In the genomic region with DNA sequence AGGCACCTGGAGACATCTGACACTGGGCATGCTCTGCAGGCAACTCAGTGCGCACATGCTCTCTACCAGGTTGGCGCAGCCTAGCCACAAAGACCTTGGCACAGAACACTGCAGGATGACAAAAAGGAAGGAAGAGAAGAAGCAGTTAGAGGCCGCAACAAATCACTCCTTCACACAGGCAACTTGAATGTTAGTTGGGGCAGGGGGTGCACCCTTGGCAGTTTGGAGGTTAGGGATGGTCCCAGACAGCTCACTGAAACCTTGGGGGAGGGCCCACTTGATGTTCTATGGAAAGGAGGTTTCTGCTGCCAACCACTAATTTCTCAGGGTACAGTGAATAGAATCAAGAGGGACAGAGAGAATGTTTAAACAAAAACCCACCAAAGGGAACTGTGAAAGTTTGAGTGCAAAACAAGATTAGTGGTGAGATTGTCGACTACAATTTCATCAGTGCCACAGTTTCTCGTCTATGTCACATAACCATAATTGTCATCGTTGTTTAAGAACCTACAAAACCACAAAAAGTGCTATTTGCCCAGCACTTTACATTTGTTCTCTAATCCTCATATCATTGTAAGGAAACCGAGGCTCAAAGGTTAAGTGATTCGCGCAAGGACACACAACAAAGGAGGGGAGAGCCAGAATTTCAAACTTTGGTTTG, we compare ENCODE assay signal across 7 cellular contexts. TPM values are rescaled to one million over a fixed set of nuclear protein-coding genes. Genes with fewer than 3 reads are reported as not detected.
DNase-seq lines count a peak whose midpoint lies in the region; ATAC-seq, FAIRE-seq and TF ChIP-seq lines count a peak whose summit lies in the region.

No MANE protein-coding gene starts in this region.

- no peak overlapping the region for H3K14ac ChIP-seq in H1 (ENCODE audit: insufficient read length)

- peak overlapping the region; percentile 12; the same call in 1 of the 2 replicates for H2BK12ac ChIP-seq in H1 (ENCODE audit: low read depth, low read length)

- H3K9me2 ChIP-seq in OCI-LY1 (ENCODE audit: low read depth, low read length) = no peaks in the 10 kb centered on the region

- H3K4me1 ChIP-seq in OCI-LY1 (ENCODE audit: insufficient read depth, low read length, severe bottlenecking) = peaks cover 15% of the 10 kb centered on the region
- H3K4me1 ChIP-seq in H1 (replicated peaks in 1 of 4; ENCODE audit: control insufficient read depth in 3 of 4, insufficient read depth in 4 of 4, low read length in 3 of 4) = peaks cover 8 to 17% (median 14%) of the 10 kb centered on the region in 4 experiments; a peak in 6 of 7 replicates

- H3K4ac ChIP-seq in H1 (replicated peaks; ENCODE audit: insufficient read length, low read depth, low read length) = no peak overlapping the region

- H3K18ac ChIP-seq in H1 (ENCODE audit: extremely low read depth, low read length) = no peak overlapping the region

- peak; percentile 53 for ATAC-seq in GM21737 (IDR thresholded peaks at IDR 0.05; ENCODE audit: unreplicated experiment)

- H4K91ac ChIP-seq in H1 (replicated peaks; ENCODE audit: insufficient read length, low read length) = no peak overlapping the region

- H2AFZ ChIP-seq in OCI-LY1 (ENCODE audit: low read length) = no peak overlapping the region
- H2AFZ ChIP-seq in H1 (ENCODE audit: low read length) = no peak overlapping the region

- TF ChIP-seq POLR2A in H1 (IDR thresholded peaks at IDR 0.05; ENCODE audit: control extremely low read depth in 1 of 2, low read depth in 2 of 2, low read length in 2 of 2) = no peak

- no peak for TF ChIP-seq RAD21 in H1 (IDR thresholded peaks at IDR 0.05 in 1 of 2, conservative IDR thresholded peaks at IDR 0.05 in 1 of 2; ENCODE audit: low read depth in 2 of 2, low read length in 2 of 2)

- no peak overlapping the region for H2BK15ac ChIP-seq in H1 (ENCODE audit: low read length)

- no peak overlapping the region for H3K9ac ChIP-seq in OCI-LY1 (ENCODE audit: low read length)
- no peak overlapping the region for H3K9ac ChIP-seq in H1 (replicated peaks in 1 of 4; ENCODE audit: extremely low read depth in 1 of 4, low read depth in 3 of 4, low read length in 3 of 4)

- H2BK5ac ChIP-seq in H1 (ENCODE audit: low read depth, low read length) = no peak overlapping the region; the same call in 1 of the 2 replicates

- 88% methylated on average over 9 of the region's 9 CpGs; no CpG with 5 or more reads in 1 of the 2 experiments for WGBS in H1 (ENCODE audit: extremely low coverage in 1 of 2, insufficient coverage in 1 of 2, insufficient read length in 1 of 2, insufficient replicate concordance in 2 of 2, low coverage in 1 of 2, low lambda C conversion rate in 2 of 2, missing lambda C conversion rate in 1 of 2), 2 experiments

- no peak overlapping the region for H3K23ac ChIP-seq in H1 (ENCODE audit: insufficient read length)

- H2AK5ac ChIP-seq in H1 (ENCODE audit: low read depth, low read length) = no peak overlapping the region

- FAIRE-seq in H1 (lab: Jason Lieb, UNC) = no peak

- H4K20me1 ChIP-seq in OCI-LY1 (ENCODE audit: insufficient read depth, low read length) (no peaks in the 10 kb centered on the region), H1 (replicated peaks in 1 of 2; ENCODE audit: control insufficient read depth in 1 of 2, insufficient read depth in 2 of 2, low read length in 2 of 2) (peaks cover 26 to 37% of the 10 kb centered on the region in 2 experiments)

- H4K5ac ChIP-seq in H1 (ENCODE audit: insufficient read length, low read depth, low read length) = no peak overlapping the region

- POLR2A ChIA-PET in H1 (lab: Charles Lee; ENCODE audit: partially characterized antibody) = interaction anchor here (0.7 to 1.1 kb wide), 4 partner anchors 20 to 49 kb away, joined by 3 to 5 read pairs (median 4); partner anchors contain the start of gene FBXW11

- no peaks in the 10 kb centered on the region for H3F3A ChIP-seq in OCI-LY1 (ENCODE audit: insufficient read depth, low read length)

- H3K4me3 ChIP-seq in OCI-LY1 (ENCODE audit: low read depth, low read length, poor library complexity, severe bottlenecking) = no peak overlapping the region
- H3K4me3 ChIP-seq in H1 (ENCODE audit: extremely low read depth in 1 of 4, insufficient read depth in 2 of 4, low read depth in 3 of 4, low read length in 4 of 4) = no peak overlapping the region

- H3K36me3 ChIP-seq in OCI-LY1 (ENCODE audit: insufficient read depth, low read length) (no peaks in the 10 kb centered on the region), H1 (ENCODE audit: control insufficient read depth in 2 of 4, insufficient read depth in 4 of 4, low read length in 3 of 4) (peaks cover 0 to 7% (median 0%) of the 10 kb centered on the region in 4 experiments; a peak in 1 of 8 replicates)

- H3K4me2 ChIP-seq in OCI-LY1 (ENCODE audit: low read length) (no peak overlapping the region), H1 (ENCODE audit: insufficient read depth in 1 of 2, low read depth in 2 of 2, low read length in 2 of 2) (no peak overlapping the region)

- DNase-seq in H1 (ENCODE audit: low read depth in 1 of 2, low spot score in 2 of 2) = no peak
- DNase-seq in stimulated activated CD8-positive, alpha-beta memory T cell treated with anti-CD3 and anti-CD28 coated beads, Interleukin-15, amount 100 ng/mL, for 48 hours (ENCODE audit: low read depth in 2 of 2) = peak; percentile 60 to 63
- no peak for DNase-seq in NCI-H526 (lab: John Stamatoyannopoulos, UW)
- no peak for DNase-seq in D341Med (ENCODE audit: low spot score)
- no peak for DNase-seq in RKO (ENCODE audit: low spot score)

- H3K27ac ChIP-seq in OCI-LY1 (ENCODE audit: low read depth, low read length, poor library complexity, severe bottlenecking) (peak overlapping the region; percentile 13), H1 (ENCODE audit: low read depth, low read length) (no peak overlapping the region)

- no peaks in the 10 kb centered on the region for H3K9me3 ChIP-seq in OCI-LY1 (ENCODE audit: low read length)
- H3K9me3 ChIP-seq in H1 (ENCODE audit: insufficient read depth in 2 of 2, low read depth in 1 of 2, low read length in 1 of 2) = no peaks in the 10 kb centered on the region

- CTCF ChIA-PET in H1 (lab: Charles Lee; ENCODE audit: partially characterized antibody) = no interaction called here

- no peaks in the 10 kb centered on the region for H3K23me2 ChIP-seq in H1 (ENCODE audit: low read depth, low read length)

- TF ChIP-seq CTCF in OCI-LY1 (IDR thresholded peaks at IDR 0.05; ENCODE audit: low read length) = no peak
- no peak for TF ChIP-seq CTCF in H1 (IDR thresholded peaks at IDR 0.05; ENCODE audit: control extremely low read depth in 1 of 3, insufficient read depth in 1 of 3, low read depth in 1 of 3, low read length in 3 of 3)

- H3K79me2 ChIP-seq in OCI-LY1 (ENCODE audit: insufficient read depth, low read length) (peaks cover 57% of the 10 kb centered on the region), H1 (ENCODE audit: control insufficient read depth in 1 of 2, insufficient read depth in 2 of 2, low read length in 2 of 2) (peaks cover 43 to 100% of the 10 kb centered on the region in 2 experiments)

- H3K27me3 ChIP-seq in OCI-LY1 (ENCODE audit: insufficient read depth, low read length) (no peaks in the 10 kb centered on the region), H1 (replicated peaks in 1 of 4; ENCODE audit: control insufficient read depth in 3 of 4, extremely low read depth in 1 of 4, insufficient read depth in 3 of 4, low read length in 3 of 4) (no peaks in the 10 kb centered on the region)

- no peak overlapping the region for H2BK120ac ChIP-seq in H1 (replicated peaks; ENCODE audit: low read depth, low read length)

- H3K56ac ChIP-seq in H1 (replicated peaks; ENCODE audit: insufficient read length, low read depth, low read length) = no peak overlapping the region

- no peak for TF ChIP-seq EP300 in H1 (IDR thresholded peaks at IDR 0.05; ENCODE audit: borderline replicate concordance in 1 of 2, low read depth in 2 of 2, low read length in 2 of 2)

- H2BK20ac ChIP-seq in H1 (ENCODE audit: low read length) = peak overlapping the region; percentile 19; the same call in 1 of the 2 replicates

- H3K79me1 ChIP-seq in H1 (ENCODE audit: low read depth, low read length) = peaks cover 7% of the 10 kb centered on the region; the same call in 1 of the 2 replicates

- H4K8ac ChIP-seq in H1 (ENCODE audit: extremely low read depth, insufficient read depth, low read length) = no peak overlapping the region

TF ChIP-seq in H1, 55 proteins besides CTCF, POLR2A, EP300 and RAD21 (continues in another document):
- TF ChIP-seq SP1 (IDR thresholded peaks at IDR 0.05; ENCODE audit: low read depth, low read length) = no peak
- no peak for TF ChIP-seq CEBPB (IDR thresholded peaks at IDR 0.05; ENCODE audit: low read depth, low read length)
- no peak for TF ChIP-seq TAF7 (optimal IDR thresholded peaks at IDR 0.05; ENCODE audit: borderline replicate concordance, low read depth, low read length)
- no peak for TF ChIP-seq TBP (IDR thresholded peaks at IDR 0.05; ENCODE audit: low read depth, low read length)
- no peak for TF ChIP-seq BRCA1 (IDR thresholded peaks at IDR 0.05; ENCODE audit: low read depth, low read length)
- TF ChIP-seq KDM4A (IDR thresholded peaks at IDR 0.05; ENCODE audit: low read depth, low read length, severe bottlenecking) = no peak

RNA-seq across cellular contexts. Expression of gene FBXW11, which starts 48.7 kb away (rescaled TPM):
- total RNA-seq in H1 (2021; fragmentation: NEBNext Ultra II Directional; extraction: Animal tissue kit (Norgen Biotek cat#: 25700)) = 75.6 and 77.2 TPM in 2 replicates
- 41.1 and 45.0 TPM in 2 replicates for polyA plus RNA-seq in H1 (2011; rRNA removed)
- 53.5 TPM for polyA plus RNA-seq in H1 (2011; cell fraction: cytosol; rRNA removed)
- polyA plus RNA-seq in H1 (2011; cell fraction: nucleus; rRNA removed) = 45.3 TPM
- polyA plus RNA-seq in H1 (2012, experiment 1 of 2) = 39.7 to 54.0 TPM (median 49.6 TPM) in 4 replicates
- polyA plus RNA-seq in H1 (2012, experiment 2 of 2) = 15.1 TPM
- 28.3 TPM for polyA plus RNA-seq in H1 (2013, experiment 1 of 2)
- polyA plus RNA-seq in H1 (2013, experiment 2 of 2) = 27.8 TPM
- polyA minus RNA-seq in H1 (2011; rRNA and poly(A)+ RNA removed) = 177 and 211 TPM in 2 replicates
- polyA minus RNA-seq in H1 (2011; cell fraction: cytosol; rRNA and poly(A)+ RNA removed) = 70.6 TPM
- 72.6 TPM for polyA minus RNA-seq in H1 (2011; cell fraction: nucleus; rRNA and poly(A)+ RNA removed)

Comparison
In these comparisons a context has a peak if more than half of its experiments do, and no peak if none do; other contexts are left out.
1. DNase-seq: peak in stimulated activated CD8-positive, alpha-beta memory T cell treated with anti-CD3 and anti-CD28 coated beads, Interleukin-15, amount 100 ng/mL, for 48 hours (2 of 2); none in H1 (0 of 2), NCI-H526 (0 of 2), D341Med (single experiment) and RKO (single experiment).